1 cellular context compared by ENCODE assay signal in genomic region chr10:75272896-75273295, GRCh38.
TF ChIP-seq lines count a peak whose summit lies in the region.

No MANE protein-coding gene starts in this region.

TF ChIP-seq in K562, 482 proteins besides CTCF, POLR2A, EP300 and RAD21 (continued from another document):
- TF ChIP-seq ZNF449 (CRISPR knock-in tag; IDR thresholded peaks at IDR 0.05) (peak; percentile 69; the same call in 1 of the 2 replicates), SMC3 (conservative IDR thresholded peaks at IDR 0.05; ENCODE audit: insufficient read depth, low read depth, low read length) (no peak), TOE1 (IDR thresholded peaks at IDR 0.05; ENCODE audit: borderline replicate concordance) (no peak), TOE1 (CRISPR knock-in tag; IDR thresholded peaks at IDR 0.05; ENCODE audit: borderline replicate concordance, low read depth) (no peak), PRDM10 (IDR thresholded peaks at IDR 0.05; ENCODE audit: partially characterized antibody) (no peak), PHB (CRISPR knock-in tag; IDR thresholded peaks at IDR 0.05) (no peak), RB1 (IDR thresholded peaks at IDR 0.05; ENCODE audit: low read depth) (no peak), ZBTB34 (CRISPR knock-in tag; IDR thresholded peaks at IDR 0.05) (no peak), PKNOX1 (IDR thresholded peaks at IDR 0.05) (0 out of 2 replicates have a peak, but pooled peaks have one; percentile 20), JUN (IDR thresholded peaks at IDR 0.05; ENCODE audit: borderline replicate concordance, low read depth, low read length) (no peak), JUN (CRISPR knock-in tag; IDR thresholded peaks at IDR 0.05; ENCODE audit: borderline replicate concordance) (no peak), NCOA1 (IDR thresholded peaks at IDR 0.05; ENCODE audit: low read depth) (no peak), PBX2 (CRISPR knock-in tag; IDR thresholded peaks at IDR 0.05; ENCODE audit: low read depth) (no peak), PBX2 (tag; conservative IDR thresholded peaks at IDR 0.05; ENCODE audit: low read depth) (peak; percentile 64), NR3C1 (CRISPR knock-in tag; IDR thresholded peaks at IDR 0.05) (no peak), STAT5A (IDR thresholded peaks at IDR 0.05; ENCODE audit: borderline replicate concordance, low read length) (no peak), ELF4 (CRISPR knock-in tag; IDR thresholded peaks at IDR 0.05) (no peak), ZNF583 (CRISPR knock-in tag; IDR thresholded peaks at IDR 0.05) (no peak), ZNF311 (CRISPR knock-in tag; IDR thresholded peaks at IDR 0.05) (no peak), ZNF384 (IDR thresholded peaks at IDR 0.05; ENCODE audit: low read depth, low read length) (no peak), CHCHD3 (CRISPR knock-in tag; IDR thresholded peaks at IDR 0.05) (no peak), BRF2 (IDR thresholded peaks at IDR 0.05; ENCODE audit: borderline replicate concordance, insufficient read depth, insufficient read length) (no peak), ZZZ3 (IDR thresholded peaks at IDR 0.05) (no peak), CHD1 (IDR thresholded peaks at IDR 0.05; ENCODE audit: low read length) (no peak), FOSL1 (tag; conservative IDR thresholded peaks at IDR 0.05) (no peak), HDAC1 (IDR thresholded peaks at IDR 0.05) (no peak), MEIS2 (IDR thresholded peaks at IDR 0.05; ENCODE audit: partially characterized antibody) (peak; percentile 34), EZH2 (IDR thresholded peaks at IDR 0.05; ENCODE audit: borderline replicate concordance, low read depth, low read length) (no peak), ZNF77 (CRISPR knock-in tag; IDR thresholded peaks at IDR 0.05) (no peak), RREB1 (CRISPR knock-in tag; IDR thresholded peaks at IDR 0.05) (no peak)
TF ChIP-seq in K562: peak in this region for 4.
